ENCODE assay signal across 8 cellular contexts in the genomic region with DNA sequence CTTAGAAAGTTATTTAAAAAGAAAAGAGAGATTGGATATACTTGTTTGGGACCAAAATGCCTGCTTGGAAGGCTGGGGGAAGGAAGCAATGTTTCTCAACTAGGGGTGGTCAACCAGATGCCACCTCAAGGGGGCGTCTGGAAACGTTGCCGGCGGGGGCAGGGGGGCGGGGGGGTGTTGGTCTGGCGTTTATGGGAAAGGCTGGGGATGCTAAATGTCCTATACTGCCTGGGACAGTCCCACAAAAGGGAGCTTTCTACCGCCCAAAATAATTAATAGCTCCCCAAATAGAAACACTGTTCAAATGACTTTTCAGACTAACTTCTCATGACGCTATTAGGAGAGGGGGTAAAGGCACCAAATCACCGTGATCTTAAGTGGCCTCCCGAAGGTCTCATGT. TPM values are rescaled to one million over a fixed set of nuclear protein-coding genes. Genes with fewer than 3 reads are reported as not detected.
DNase-seq lines count a peak whose midpoint lies in the region; ATAC-seq and FAIRE-seq lines count a peak whose summit lies in the region.

No MANE protein-coding gene starts in this region.

- H3K27me3 Mint-ChIP-seq in T-helper 17 cell = no peaks in the 10 kb centered on the region

- H3K4me1 ChIP-seq in small intestine (ENCODE audit: control insufficient read depth in 2 of 2, insufficient read depth in 1 of 2, low read depth in 1 of 2, low read length in 1 of 2) = peaks cover 16 to 21% of the 10 kb centered on the region in 2 donors

- H3K4me3 ChIP-seq in small intestine (ENCODE audit: low read depth in 1 of 2, low read length in 2 of 2) = no peak overlapping the region

- no peak for FAIRE-seq in small intestine (lab: Jason Lieb, UNC)

- DNase-seq in ACHN = peak; percentile 35
- DNase-seq in GM03348 (ENCODE audit: low spot score) = peak; percentile 61
- DNase-seq in T-helper 17 cell = no peak
- DNase-seq in glomerular visceral epithelial cell (ENCODE audit: extremely low spot score) = peak; percentile 26
- no peak for DNase-seq in small intestine
- DNase-seq in NCI-H128 (lab: John Stamatoyannopoulos, UW; ENCODE audit: unreplicated experiment) = no peak
- DNase-seq in anterior cingulate cortex (lab: John Stamatoyannopoulos, UW) = no peak

- H3K36me3 ChIP-seq in small intestine (ENCODE audit: control insufficient read depth in 2 of 2, insufficient read depth in 2 of 2, low read length in 2 of 2) = peaks cover 10 to 19% of the 10 kb centered on the region in 2 donors

- peak overlapping the region; percentile 79 for H3K27ac Mint-ChIP-seq in T-helper 17 cell

- 26 to 38% (median 28%) methylated on average over 10 of the region's 10 CpGs for WGBS in small intestine, 3 donors

- peaks cover 45% of the 10 kb centered on the region for H3K4me1 Mint-ChIP-seq in T-helper 17 cell

- H3K27me3 ChIP-seq in small intestine (ENCODE audit: control insufficient read depth in 2 of 2, insufficient read depth in 2 of 2, low read length in 2 of 2) = no peaks in the 10 kb centered on the region

- H3K4me3 Mint-ChIP-seq in T-helper 17 cell = peak overlapping the region; percentile 85

- peaks cover 3% of the 10 kb centered on the region for H3K36me3 Mint-ChIP-seq in T-helper 17 cell (ENCODE audit: low read depth)

- in situ Hi-C loops in ACHN (cut with HindIII; ENCODE audit: low pct_ligation_motif_present, low pct_unique_long_range_greater_than_20kb, low sequenced_read_pairs) = no loop called here

- H3K9me3 ChIP-seq in T-helper 17 cell (ENCODE audit: control insufficient read depth, low read length, poor library complexity, severe bottlenecking) (no peaks in the 10 kb centered on the region), small intestine (ENCODE audit: control insufficient read depth, low read depth) (no peaks in the 10 kb centered on the region)

- no peak overlapping the region for H3K27ac ChIP-seq in small intestine (ENCODE audit: low read depth in 1 of 2, low read length in 1 of 2)

- ATAC-seq in T-helper 17 cell = no peak
- ATAC-seq in activated CD4-positive, CD25-positive, alpha-beta regulatory T cell treated with anti-CD3 and anti-CD28 coated beads, Interleukin-2, amount 50 U/mL, for 24 hours = no peak

RNA-seq across cellular contexts. Expression of a gene that starts 2.2 kb away (rescaled TPM):
- total RNA-seq in T-helper 17 cell = 100 to 1,000 TPM; 114 to 128 TPM
- 10 to 100 TPM; 33.0 to 47.0 (median 37.3) TPM for polyA plus RNA-seq in small intestine

Comparison
In these comparisons a context has a peak if more than half of its experiments do, and no peak if none do; other contexts are left out.
1. DNase-seq: peak in ACHN (single experiment), GM03348 (single experiment) and glomerular visceral epithelial cell (single experiment); none in T-helper 17 cell (0 of 3), small intestine (single experiment), NCI-H128 (single experiment) and anterior cingulate cortex (0 of 58).